Comparison of ENCODE assay signal across 8 cellular contexts in the genomic region with DNA sequence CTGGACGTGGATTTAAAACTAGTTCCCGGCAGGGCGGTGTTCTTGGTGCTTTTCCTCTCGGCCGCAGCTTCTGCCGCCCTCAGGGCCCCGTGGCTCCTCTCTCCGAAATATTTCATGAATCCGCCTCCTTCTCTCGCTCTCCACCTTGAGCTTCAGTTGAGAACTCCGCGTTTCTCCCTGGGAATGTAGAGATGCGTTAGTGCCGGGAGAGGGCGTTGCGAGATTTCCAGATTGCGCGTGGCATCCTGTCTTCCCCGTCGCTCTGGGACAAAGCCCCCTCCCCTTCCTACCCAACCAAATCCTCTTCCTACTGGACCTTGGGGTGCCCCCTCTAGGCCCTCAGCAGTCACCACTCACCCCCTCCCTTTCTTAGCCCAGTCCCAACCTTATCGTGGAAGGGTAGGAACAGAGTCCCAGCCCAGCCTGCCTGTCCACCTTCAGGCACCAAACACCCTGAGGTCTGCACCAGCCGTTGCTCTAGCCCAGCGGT. TPM values are rescaled to one million over a fixed set of nuclear protein-coding genes. Genes with fewer than 3 reads are reported as not detected.
A peak's percentile ranks its signal among the peaks of the same experiment; 100 is the strongest.
DNase-seq lines count a peak whose midpoint lies in the region; ATAC-seq and TF ChIP-seq lines count a peak whose summit lies in the region.

No MANE protein-coding gene starts in this region.

- no peaks in the 10 kb centered on the region for H3K9me3 ChIP-seq in H9 (ENCODE audit: control insufficient read depth, low read depth, low read length)

- no peak overlapping the region for H3K4ac ChIP-seq in H9 (ENCODE audit: low read depth, low read length)

- no peak overlapping the region for H4K8ac ChIP-seq in H9 (replicated peaks; ENCODE audit: insufficient read length, low read depth, low read length)

- no peak overlapping the region for H3K56ac ChIP-seq in H9 (ENCODE audit: insufficient read length, low read depth, low read length)

- H3K27me3 ChIP-seq in H9 (ENCODE audit: insufficient read depth, low read length), result no peaks in the 10 kb centered on the region

- H3K4me1 Mint-ChIP-seq in H9, result peaks cover 18 to 40% of the 10 kb centered on the region in 2 experiments

- H3K79me1 ChIP-seq in H9 (ENCODE audit: insufficient read depth, low read depth, low read length, poor library complexity, severe bottlenecking), result no peaks in the 10 kb centered on the region

- H2BK12ac ChIP-seq in H9 (ENCODE audit: insufficient read length, low read depth, low read length), result no peak overlapping the region

- H3K4me3 Mint-ChIP-seq in H9, result peak overlapping the region; percentile 46 to 56

- H4K91ac ChIP-seq in H9 (ENCODE audit: insufficient read length, low read depth, low read length), result no peak overlapping the region

- H3K18ac ChIP-seq in H9 (ENCODE audit: insufficient read length, low read depth, low read length), result no peak overlapping the region

- peaks cover 60% of the 10 kb centered on the region for H3K27me3 Mint-ChIP-seq in H9 (ENCODE audit: low read depth)

- H3K23me2 ChIP-seq in H9 (ENCODE audit: insufficient read length, low read depth, low read length, poor library complexity, severe bottlenecking), result no peaks in the 10 kb centered on the region

- peak overlapping the region; percentile 30 for H3K4me2 ChIP-seq in H9 (ENCODE audit: insufficient read depth, insufficient read length, low read length)

- peaks cover 16 to 18% of the 10 kb centered on the region in 2 experiments for H3K9me3 Mint-ChIP-seq in H9

- DNase-seq in COLO829 (ENCODE audit: low spot score) (peak; percentile 50), H9 (peak; percentile 73), left colon (no peak), GDM1 (lab: John Stamatoyannopoulos, UW) (no peak), HK-2 (ENCODE audit: unreplicated experiment) (no peak)
- DNase-seq in activated T-cell treated with anti-CD3 and anti-CD28 coated beads, Interleukin-2, amount 50 U/mL, for 48 hours, result peak; percentile 48 to 54

- H4K5ac ChIP-seq in H9 (ENCODE audit: insufficient read length, low read depth, low read length), result no peak overlapping the region

- H4K20me1 ChIP-seq in H9 (ENCODE audit: control insufficient read depth, insufficient read depth, insufficient read length), result peaks cover 3% of the 10 kb centered on the region

- no peak overlapping the region for H2BK120ac ChIP-seq in H9 (ENCODE audit: low read depth, low read length, poor library complexity, severe bottlenecking)

- ATAC-seq in left colon (peak; percentile 60), GM21825 (IDR thresholded peaks at IDR 0.05; ENCODE audit: unreplicated experiment) (no peak), GM19452 (IDR thresholded peaks at IDR 0.05; ENCODE audit: unreplicated experiment) (no peak)

- no peak overlapping the region for H2BK15ac ChIP-seq in H9 (ENCODE audit: low read depth, low read length)

- H3K27ac ChIP-seq in H9 (ENCODE audit: insufficient read length, low read depth, low read length), result no peak overlapping the region

- no peak overlapping the region for H2AK5ac ChIP-seq in H9 (ENCODE audit: insufficient read length, low read length)

- no peak overlapping the region for H3K23ac ChIP-seq in H9 (ENCODE audit: insufficient read length, low read depth, low read length)

- no peaks in the 10 kb centered on the region for H3K79me2 ChIP-seq in H9 (ENCODE audit: insufficient read depth, low read length)

- TF ChIP-seq CTCF in H9 (conservative IDR thresholded peaks at IDR 0.05), result peak; percentile 69

- H2BK20ac ChIP-seq in H9 (ENCODE audit: low read depth, low read length, poor library complexity, severe bottlenecking), result no peak overlapping the region

- no peak overlapping the region for H3T11ph ChIP-seq in H9 (ENCODE audit: low read length)

- H2BK5ac ChIP-seq in H9 (ENCODE audit: insufficient read length, low read length), result no peak overlapping the region

- WGBS in H9 (ENCODE audit: extremely low coverage, insufficient read length, low lambda C conversion rate), result no CpG with 5 or more reads among the region's 23 CpGs

- no peak overlapping the region; a peak in 1 of 7 replicates for H3K27ac Mint-ChIP-seq in H9

- H2AFZ ChIP-seq in H9 (ENCODE audit: low read length), result no peak overlapping the region

- intact Hi-C loops in left colon (cut with DNase I, micrococcal nuclease), result no loop called here

- H3K14ac ChIP-seq in H9 (ENCODE audit: insufficient read depth, low read length), result no peak overlapping the region

- H3K36me3 Mint-ChIP-seq in H9 (ENCODE audit: insufficient read depth in 1 of 3, low read depth in 3 of 3), result peaks cover 2 to 10% (median 2%) of the 10 kb centered on the region in 3 experiments; a peak in 5 of 7 replicates

- H3K4me1 ChIP-seq in H9 (ENCODE audit: insufficient read depth, low read length), result 0 out of 2 replicates have a peak, but pooled peaks cover 5% of the 10 kb centered on the region

- H3K9ac ChIP-seq in H9 (ENCODE audit: extremely low read depth, insufficient read length, low read length), result no peak overlapping the region

RNA-seq across cellular contexts. Expression of a gene that starts 15.5 kb away (rescaled TPM):
- total RNA-seq in H9 (2021), result 2.5 and 2.8 TPM in 2 replicates
- total RNA-seq in left colon, result 10 to 100 TPM; 20.9 to 22.6 TPM

RNA-seq across cellular contexts. Expression of a gene that starts 22.7 kb away (rescaled TPM):
- total RNA-seq in H9 (2021), result not detected in 2 replicates
- 10 to 100 TPM in 1 of 2 donors, 1 to 10 TPM in 1; 2.6 to 10.4 TPM for total RNA-seq in left colon

RNA-seq across cellular contexts. Expression of a gene that starts 47.3 kb away (rescaled TPM):
- total RNA-seq in H9 (2021), result 0.68 and 0.72 TPM in 2 replicates
- under 1 TPM in 1 of 2 donors, not detected in 1; 0.17 TPM for total RNA-seq in left colon

Comparison
In these comparisons a context has a peak if more than half of its experiments do, and no peak if none do; other contexts are left out.
1. DNase-seq: peak in COLO829 (single experiment), H9 (single experiment) and activated T-cell treated with anti-CD3 and anti-CD28 coated beads, Interleukin-2, amount 50 U/mL, for 48 hours (2 of 2); none in left colon (0 of 2), GDM1 (single experiment) and HK-2 (single experiment).